ENCODE assay signal across 34 cellular contexts in genomic region chr4:54176202-54176601, GRCh38. TPM values are rescaled to one million over a fixed set of nuclear protein-coding genes. Genes with fewer than 3 reads are reported as not detected.
"Had no signal": no experiment of that assay in that cellular context is flagged by ENCODE, and none has a peak within 500 bp of the region (broad histone marks: within the 10 kb centered on the region; RNA-seq: fewer than 3 reads in every experiment).

No MANE protein-coding gene starts in this region.

- DNase-seq: activated CD4-positive, alpha-beta memory T cell treated with anti-CD3 and anti-CD28 coated beads, Interleukin-2, amount 10 ng/mL, durations not matched to agents 7 days and 5 days; activated CD4-positive, alpha-beta T cell treated with anti-CD3 and anti-CD28 coated beads for 1 hour; activated CD4-positive, alpha-beta T cell treated with anti-CD3 and anti-CD28 coated beads for 36 hours; activated CD4-positive, alpha-beta T cell treated with anti-CD3 and anti-CD28 coated beads for 48 hours; activated CD4-positive, alpha-beta T cell treated with anti-CD3 and anti-CD28 coated beads, Interleukin-2, amount 10 ng/mL, durations not matched to agents 7 days and 5 days; activated CD4-positive, alpha-beta T cell treated with anti-CD3 and anti-CD28 coated beads, Interleukin-2, amount 50 U/mL, for 48 hours; activated CD4-positive, CD25-positive, alpha-beta regulatory T cell; activated CD8-positive, alpha-beta memory T cell treated with anti-CD3 and anti-CD28 coated beads for 24 hours; activated CD8-positive, alpha-beta memory T cell treated with anti-CD3 and anti-CD28 coated beads, Interleukin-2, amount 10 ng/mL, durations not matched to agents 7 days and 5 days; activated CD8-positive, alpha-beta memory T cell treated with anti-CD3 and anti-CD28 coated beads, Interleukin-2, amount 50 U/mL, for 48 hours; activated CD8-positive, alpha-beta T cell treated with anti-CD3 and anti-CD28 coated beads, Interleukin-2, amount 10 ng/mL, durations not matched to agents 7 days and 5 days; activated effector memory CD4-positive, alpha-beta T cell treated with Interleukin-2 at 50 U/mL for 16 hours; activated gamma-delta T cell; activated naive CD4-positive, alpha-beta T cell treated with anti-CD3 and anti-CD28 coated beads, Interleukin-2, amount 10 ng/mL, durations not matched to agents 7 days and 5 days; activated naive CD4-positive, alpha-beta T cell treated with Interleukin-2 at 50 U/mL for 16 hours; activated naive CD8-positive, alpha-beta T cell treated with anti-CD3 and anti-CD28 coated beads, Interleukin-2, amount 10 ng/mL, durations not matched to agents 7 days and 5 days; activated naive CD8-positive, alpha-beta T cell treated with anti-CD3 and anti-CD28 coated beads, Interleukin-2, amount 50 U/mL, for 24 hours; activated T-cell treated with anti-CD3 and anti-CD28 coated beads, Interleukin-2, amount 50 U/mL, for 24 hours; activated T-cell treated with anti-CD3 and anti-CD28 coated beads, Interleukin-2, amount 50 U/mL, for 48 hours; amygdala; anterior cingulate cortex; caudate nucleus; cerebellar nuclear complex; T-helper 1 cell; T-helper 2 cell; T-helper 9 cell had no signal

- H3K27ac ChIP-seq: ascending aorta, cardiac muscle cell, VCaP had no signal

- H3K27me3 ChIP-seq: ascending aorta, cardiac muscle cell had no signal

- H3K4me1 ChIP-seq: ascending aorta had no signal

- H3K36me3 ChIP-seq: ascending aorta, cardiac muscle cell had no signal

- FAIRE-seq: bronchial epithelial cell, TTC549 had no signal

- H3K4me3 ChIP-seq: ascending aorta, cardiac muscle cell had no signal

- H3K9me3 ChIP-seq: ascending aorta had no signal

- ATAC-seq: activated CD4-positive, alpha-beta T cell treated with anti-CD3 and anti-CD28 coated beads for 36 hours; activated CD4-positive, CD25-positive, alpha-beta regulatory T cell treated with anti-CD3 and anti-CD28 coated beads, Interleukin-2, amount 50 U/mL, for 24 hours; activated CD8-positive, alpha-beta memory T cell treated with anti-CD3 and anti-CD28 coated beads, Interleukin-2, amount 10 ng/mL, durations not matched to agents 7 days and 5 days; activated CD8-positive, alpha-beta T cell treated with anti-CD3 and anti-CD28 coated beads, Interleukin-2, amount 10 ng/mL, durations not matched to agents 7 days and 5 days; activated naive CD8-positive, alpha-beta T cell treated with anti-CD3 and anti-CD28 coated beads, Interleukin-2, amount 50 U/mL, for 24 hours; WTC11 had no signal

RNA-seq across cellular contexts. Expression of gene PDGFRA, which starts 52.9 kb away (rescaled TPM):
- total RNA-seq: activated CD4-positive, alpha-beta T cell treated with anti-CD3 and anti-CD28 coated beads for 36 hours; activated CD4-positive, alpha-beta T cell treated with anti-CD3 and anti-CD28 coated beads, Interleukin-2, amount 10 ng/mL, durations not matched to agents 7 days and 5 days; activated CD8-positive, alpha-beta memory T cell treated with anti-CD3 and anti-CD28 coated beads, Interleukin-2, amount 10 ng/mL, durations not matched to agents 7 days and 5 days; activated CD8-positive, alpha-beta T cell treated with anti-CD3 and anti-CD28 coated beads, Interleukin-2, amount 10 ng/mL, durations not matched to agents 7 days and 5 days; activated naive CD8-positive, alpha-beta T cell treated with anti-CD3 and anti-CD28 coated beads, Interleukin-2, amount 10 ng/mL, durations not matched to agents 7 days and 5 days; activated T-helper 2 cell treated with anti-CD3 and anti-CD28 coated beads, Interferon-gamma antibody, Interleukin-2, Interleukin-4, amounts not matched to agents 10 μg/mL and 5 μg/mL and 100 μg/mL, durations not matched to agents 14 hours and 24 hours and 36 hours had no signal
